In genomic region chr12:79690156-79690605, GRCh38 we compare ENCODE assay signal across 8 cellular contexts. TPM values are rescaled to one million over a fixed set of nuclear protein-coding genes. Genes with fewer than 3 reads are reported as not detected.
DNase-seq lines count a peak whose midpoint lies in the region; ATAC-seq and TF ChIP-seq lines count a peak whose summit lies in the region.

No MANE protein-coding gene starts in this region.

- no CpG with 5 or more reads among the region's 40 CpGs for WGBS in iPS DF 6.9 (ENCODE audit: insufficient coverage, insufficient read length)
- WGBS in smooth muscle cell (ENCODE audit: low lambda C conversion rate), result 2% methylated on average over 32 of the region's 40 CpGs

- peaks cover 3% of the 10 kb centered on the region for H3F3A ChIP-seq in smooth muscle cell (ENCODE audit: low read depth)

- H3K4me1 Mint-ChIP-seq in activated T-cell treated with anti-CD3 and anti-CD28 coated beads, Interleukin-2, amount 50 U/mL, for 24 hours (ENCODE audit: low read depth), result peaks cover 15% of the 10 kb centered on the region

- H2AFZ ChIP-seq in smooth muscle cell (ENCODE audit: low read depth), result peak overlapping the region; percentile 95

- H3K4me2 ChIP-seq in smooth muscle cell, result peak overlapping the region; percentile 85

- H3K27ac ChIP-seq in iPS DF 6.9 (ENCODE audit: low read length) (no peak overlapping the region), smooth muscle cell (ENCODE audit: low read depth) (peak overlapping the region; percentile 98)

- H3K9ac ChIP-seq in smooth muscle cell (ENCODE audit: low read depth), result peak overlapping the region; percentile 79

- H3K36me3 Mint-ChIP-seq in activated T-cell treated with anti-CD3 and anti-CD28 coated beads, Interleukin-2, amount 50 U/mL, for 24 hours (ENCODE audit: low read depth), result no peaks in the 10 kb centered on the region

- H3K27me3 Mint-ChIP-seq in activated T-cell treated with anti-CD3 and anti-CD28 coated beads, Interleukin-2, amount 50 U/mL, for 24 hours, result peaks cover 79% of the 10 kb centered on the region

- peak; percentile 85 for DNase-seq in DMS53 (lab: John Stamatoyannopoulos, UW)
- no peak for DNase-seq in DMS53 treated with DMSO at 0.1 percent for 48 hours (lab: John Stamatoyannopoulos, UW; ENCODE audit: unreplicated experiment)
- DNase-seq in activated T-cell treated with anti-CD3 and anti-CD28 coated beads, Interleukin-2, amount 50 U/mL, for 24 hours, result peak; percentile 57
- DNase-seq in iPS DF 6.9 (ENCODE audit: low read depth, low spot score), result no peak
- DNase-seq in smooth muscle cell (lab: John Stamatoyannopoulos, UW; ENCODE audit: unreplicated experiment), result no peak
- DNase-seq in midbrain (lab: John Stamatoyannopoulos, UW), result no peak

- H3K4me3 Mint-ChIP-seq in activated T-cell treated with anti-CD3 and anti-CD28 coated beads, Interleukin-2, amount 50 U/mL, for 24 hours, result peak overlapping the region; percentile 76

- H3K9me3 ChIP-seq in iPS DF 6.9 (ENCODE audit: control insufficient read depth, insufficient read depth, low read length), result no peaks in the 10 kb centered on the region
- no peaks in the 10 kb centered on the region for H3K9me3 ChIP-seq in smooth muscle cell (replicated peaks; ENCODE audit: low read depth)

- no peak overlapping the region for H3K27ac Mint-ChIP-seq in activated T-cell treated with anti-CD3 and anti-CD28 coated beads, Interleukin-2, amount 50 U/mL, for 24 hours

- H3K36me3 ChIP-seq in iPS DF 6.9 (ENCODE audit: control insufficient read depth, insufficient read depth, low read length) (no peaks in the 10 kb centered on the region), smooth muscle cell (ENCODE audit: low read depth) (no peaks in the 10 kb centered on the region)

- H3K4me1 ChIP-seq in iPS DF 6.9 (ENCODE audit: control insufficient read depth, insufficient read depth, low read length) (no peaks in the 10 kb centered on the region), smooth muscle cell (ENCODE audit: low read depth) (peaks cover 44% of the 10 kb centered on the region)

- H3K4me3 ChIP-seq in iPS DF 6.9 (ENCODE audit: low read length) (peak overlapping the region; percentile 58), smooth muscle cell (peak overlapping the region; percentile 93)

- peaks cover 46% of the 10 kb centered on the region for H3K79me2 ChIP-seq in smooth muscle cell (ENCODE audit: low read depth)

- H3K27me3 ChIP-seq in iPS DF 6.9 (ENCODE audit: control insufficient read depth, insufficient read depth, low read length) (no peaks in the 10 kb centered on the region), smooth muscle cell (ENCODE audit: low read depth) (no peaks in the 10 kb centered on the region)

- TF ChIP-seq CTCF in smooth muscle cell (IDR thresholded peaks at IDR 0.05; ENCODE audit: borderline replicate concordance, insufficient read depth, poor library complexity, severe bottlenecking), result no peak

- no peaks in the 10 kb centered on the region for H3K9me3 Mint-ChIP-seq in activated T-cell treated with anti-CD3 and anti-CD28 coated beads, Interleukin-2, amount 50 U/mL, for 24 hours

- H4K20me1 ChIP-seq in smooth muscle cell (ENCODE audit: low read depth), result peaks cover 16% of the 10 kb centered on the region

- ATAC-seq in GM21381 (IDR thresholded peaks at IDR 0.05; ENCODE audit: unreplicated experiment) (peak; percentile 26), HG03571 (IDR thresholded peaks at IDR 0.05; ENCODE audit: unreplicated experiment) (peak; percentile 26)

RNA-seq across cellular contexts. Expression of gene PAWR, which starts 0.6 kb away (rescaled TPM):
- total RNA-seq in smooth muscle cell, result 45.4 and 59.7 TPM in 2 replicates
- 33.1 and 64.1 TPM in 2 replicates for polyA plus RNA-seq in smooth muscle cell

Comparison
In these comparisons a context has a peak if more than half of its experiments do, and no peak if none do; other contexts are left out.
1. DNase-seq: peak in DMS53 (single experiment) and activated T-cell treated with anti-CD3 and anti-CD28 coated beads, Interleukin-2, amount 50 U/mL, for 24 hours (single experiment); none in DMS53 treated with DMSO at 0.1 percent for 48 hours (single experiment), iPS DF 6.9 (single experiment), smooth muscle cell (single experiment) and midbrain (single experiment).